Comparison of ENCODE assay signal across 16 cellular contexts in the genomic region with DNA sequence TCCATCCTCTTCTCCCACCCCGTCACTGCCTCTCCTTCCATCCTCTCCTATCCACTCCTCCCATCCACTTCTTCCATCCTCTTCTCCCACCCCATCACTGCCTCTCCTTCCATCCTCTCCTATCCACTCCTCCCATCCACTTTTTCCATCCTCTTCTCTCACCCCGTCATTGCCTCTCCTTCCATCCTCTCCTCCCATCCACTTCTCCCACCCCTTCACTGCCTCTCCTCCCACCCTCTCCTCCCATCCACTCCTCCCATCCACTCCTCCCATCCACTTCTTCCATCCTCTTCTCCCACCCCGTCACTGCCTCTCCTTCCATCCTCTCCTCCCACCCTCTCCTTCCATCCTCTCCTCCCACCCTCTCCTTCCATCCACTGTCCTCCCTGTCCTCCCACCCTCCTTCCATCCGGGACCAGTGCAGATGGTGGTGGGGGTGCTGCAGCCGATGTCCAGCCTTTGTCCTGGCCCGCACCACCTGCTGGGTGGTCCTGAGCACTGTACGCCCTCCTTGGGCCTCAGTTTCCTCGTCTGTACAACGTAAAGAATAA. TPM values are rescaled to one million over a fixed set of nuclear protein-coding genes. Genes with fewer than 3 reads are reported as not detected.
DNase-seq lines count a peak whose midpoint lies in the region; ATAC-seq, FAIRE-seq and TF ChIP-seq lines count a peak whose summit lies in the region.
"Had no signal": no experiment of that assay in that cellular context is flagged by ENCODE, and none has a peak within 500 bp of the region (broad histone marks: within the 10 kb centered on the region; RNA-seq: fewer than 3 reads in every experiment).

No MANE protein-coding gene starts in this region.

- H3K9ac ChIP-seq in K562 (ENCODE audit: insufficient read depth in 1 of 2, low read depth in 2 of 2, low read length in 2 of 2): no peak overlapping the region

- H3K27me3 Mint-ChIP-seq in neural crest cell (ENCODE audit: low read depth): peaks cover 9% of the 10 kb centered on the region

- POLR2A ChIA-PET in HEK293 (lab: Yijun Ruan, JAX) (interaction anchor here (0.7 kb wide), 1 partner anchor 14 kb away, joined by 3 read pairs; no protein-coding TSS in a partner anchor), K562 (lab: Yijun Ruan, JAX) (interaction anchor here (0.9 kb wide), 1 partner anchor 43 kb away, joined by 3 read pairs; no protein-coding TSS in a partner anchor)

- peak; percentile 46; the same call in 1 of the 2 replicates for TF ChIP-seq POLR2A in K562 (conservative IDR thresholded peaks at IDR 0.05)

- H2AFZ ChIP-seq in K562 (ENCODE audit: low read depth, low read length): no peak overlapping the region
- H2AFZ ChIP-seq: GM23338 had no signal

- H4K20me1 ChIP-seq in K562 (replicated peaks; ENCODE audit: control insufficient read depth, insufficient read depth, low read length): no peaks in the 10 kb centered on the region

- H3K27ac ChIP-seq in HEK293 (ENCODE audit: extremely low read depth, low read depth, low read length) (no peak overlapping the region), K562 (ENCODE audit: extremely low read depth, low read depth, low read length) (no peak overlapping the region)

- 73% methylated on average over 5 of the region's 9 CpGs for WGBS in K562 (ENCODE audit: insufficient coverage, low coverage, missing lambda C conversion rate)

- peak overlapping the region; percentile 49 for H3K4me3 Mint-ChIP-seq in neural crest cell
- H3K4me3 Mint-ChIP-seq: CD4-positive, alpha-beta T cell had no signal

- H3K9me3 ChIP-seq in HEK293 (ENCODE audit: control insufficient read depth, insufficient read depth, low read depth, low read length) (no peaks in the 10 kb centered on the region), K562 (replicated peaks; ENCODE audit: control insufficient read depth, insufficient read depth, low read depth, low read length) (no peaks in the 10 kb centered on the region)
- H3K9me3 ChIP-seq: Caco-2 had no signal

- H3K4me3 ChIP-seq in HEK293 (ENCODE audit: low read depth, low read length): no peak overlapping the region
- H3K4me3 ChIP-seq in K562: no peak overlapping the region

- no peak for TF ChIP-seq EP300 in K562 (IDR thresholded peaks at IDR 0.05; ENCODE audit: low read length)

- CTCF ChIA-PET in HEK293 (lab: Yijun Ruan, JAX): no interaction called here
- CTCF ChIA-PET in K562 (lab: Yijun Ruan, JAX; ENCODE audit: low intra/inter-chr PET ratio): no interaction called here

- ATAC-seq in K562 (no peak), GM21528 (IDR thresholded peaks at IDR 0.05; ENCODE audit: low FRiP score, unreplicated experiment) (no peak)

- H3K79me2 ChIP-seq in K562 (ENCODE audit: control insufficient read depth, insufficient read depth, low read length): peaks cover 18% of the 10 kb centered on the region

- no peak for TF ChIP-seq CTCF in HEK293 (tag by site-specific recombination; IDR thresholded peaks at IDR 0.05)
- no peak for TF ChIP-seq CTCF in K562 (IDR thresholded peaks at IDR 0.05 in 2 of 3, conservative IDR thresholded peaks at IDR 0.05 in 1 of 3; ENCODE audit: insufficient read depth in 2 of 3, low read depth in 1 of 3, low read length in 3 of 3)
- TF ChIP-seq CTCF in neural crest cell (conservative IDR thresholded peaks at IDR 0.05): no peak

- no peak overlapping the region for H3K27ac Mint-ChIP-seq in neural crest cell (ENCODE audit: unreplicated experiment)
- H3K27ac Mint-ChIP-seq: CD4-positive, alpha-beta T cell; GM23338 had no signal

- DNase-seq in K562 (ENCODE audit: extremely low read depth in 1 of 4, low spot score in 3 of 4) (no peak), neural crest cell (ENCODE audit: low read depth, low spot score) (no peak), dedifferentiated amniotic fluid mesenchymal stem cell (ENCODE audit: extremely low spot score) (no peak)
- no peak for DNase-seq in stimulated activated CD4-positive, alpha-beta T cell treated with anti-CD3 and anti-CD28 coated beads, Interleukin-12 subunit alpha, Interleukin-12 subunit beta, amount 100 ng/mL, for 4 hours
- DNase-seq: Caco-2; CD4-positive, alpha-beta T cell; GF-D8; KBM-7; MV-4-11; NCI-H1694 treated with DMSO at 0.1 percent for 48 hours; NK-92 treated with Interleukin-12 subunit alpha and Interleukin-12 subunit beta, amount 100 ng/mL, for 24 hours had no signal

- H3K4me1 Mint-ChIP-seq in neural crest cell: peaks cover 21% of the 10 kb centered on the region

- no TSS peak for BruUV-seq in K562 (replicated peaks; lab: Mats Ljungman, UMichigan)

- H3K4me1 ChIP-seq in HEK293 (ENCODE audit: control insufficient read depth, insufficient read depth, low read length) (peaks cover 2% of the 10 kb centered on the region; the same call in 1 of the 2 replicates), K562 (replicated peaks in 1 of 2; ENCODE audit: control insufficient read depth in 2 of 2, insufficient read depth in 2 of 2, low read length in 2 of 2) (peaks cover 24 to 96% of the 10 kb centered on the region in 2 experiments)

- in situ Hi-C loops in K562 (cut with MboI): no loop called here

- peak; percentile 35 for FAIRE-seq in K562 (lab: Jason Lieb, UNC)
- FAIRE-seq: A204.1 had no signal

- no peak overlapping the region for H3K4me2 ChIP-seq in K562 (ENCODE audit: insufficient read depth, low read length)

- no peaks in the 10 kb centered on the region for H3K27me3 ChIP-seq in K562 (ENCODE audit: control insufficient read depth in 2 of 2, insufficient read depth in 2 of 2, low read length in 2 of 2)

- intact Hi-C loops in K562 (cut with micrococcal nuclease): no loop called here

- peaks cover 7% of the 10 kb centered on the region for H3K36me3 Mint-ChIP-seq in neural crest cell (ENCODE audit: low read depth)

- peaks cover 0 to 20% of the 10 kb centered on the region in 2 experiments; a peak in 1 of 3 replicates for H3K36me3 ChIP-seq in HEK293 (ENCODE audit: control insufficient read depth in 2 of 2, insufficient read depth in 1 of 2, low read length in 2 of 2)
- H3K36me3 ChIP-seq in K562 (ENCODE audit: control insufficient read depth, insufficient read depth, low read length): peaks cover 40% of the 10 kb centered on the region; the same call in 1 of the 3 replicates

- H3K9me3 Mint-ChIP-seq in neural crest cell: no peaks in the 10 kb centered on the region
- H3K9me3 Mint-ChIP-seq: CD4-positive, alpha-beta T cell had no signal

- no peaks in the 10 kb centered on the region for H3K9me1 ChIP-seq in K562 (ENCODE audit: control insufficient read depth, insufficient read depth, low read length)

- no peak for TF ChIP-seq RAD21 in K562 (CRISPR knock-in tag; conservative IDR thresholded peaks at IDR 0.05 in 1 of 2, IDR thresholded peaks at IDR 0.05 in 1 of 2)

RNA-seq across cellular contexts. Expression of a gene that starts 1.1 kb away (rescaled TPM):
- 0.83 and 4.1 TPM in 2 replicates for total RNA-seq in K562 (2011; cell fraction: chromatin; rRNA removed; ENCODE audit: low replicate concordance)
- 3.3 and 3.8 TPM in 2 replicates for total RNA-seq in K562 (2011; cell fraction: nucleolus; rRNA removed)
- total RNA-seq in K562 (2011; cell fraction: nucleoplasm; rRNA removed): 1.8 and 2.3 TPM in 2 replicates
- 0.50 and 0.57 TPM in 2 replicates for total RNA-seq in K562 (2014; rRNA removed)
- not detected in 2 replicates for total RNA-seq in K562 (2014; rRNA removed; fragmentation: Illumina TruSeq; extraction: Trizol)
- total RNA-seq in K562 (2015; rRNA removed; fragmentation: Illumina TruSeq; extraction: Trizol): 0.11 and 0.14 TPM in 2 replicates
- 0.85 and 1.1 TPM in 2 replicates for total RNA-seq in K562 (2021)
- 0.18 and 0.22 TPM in 2 replicates for polyA plus RNA-seq in K562 (2011; rRNA removed)
- 0.29 and 2.5 TPM in 2 replicates for polyA plus RNA-seq in K562 (2011; cell fraction: cytosol; rRNA removed)
- polyA plus RNA-seq in K562 (2011; cell fraction: nucleus; rRNA removed): 0.56 and 2.4 TPM in 2 replicates
- 0.61 and 1.5 TPM in 2 replicates for polyA plus RNA-seq in K562 (2012)
- polyA plus RNA-seq in K562 (2014; fragmentation: Illumina TruSeq; extraction: Trizol): 0.14 TPM in 1 of 2 replicates, not detected in the other
- polyA plus RNA-seq in K562 (2014; fragmentation: Nextera tagmentation; extraction: Ambion mirVana): not detected
- 0.30 and 0.54 TPM in 2 replicates for polyA plus RNA-seq in K562 (2014; rRNA removed)
- polyA minus RNA-seq in K562 (2011; rRNA and poly(A)+ RNA removed): 0.12 and 0.14 TPM in 2 replicates
- 0.73 and 1.1 TPM in 2 replicates for polyA minus RNA-seq in K562 (2011; cell fraction: cytosol; rRNA and poly(A)+ RNA removed)
- 0.44 and 0.81 TPM in 2 replicates for polyA minus RNA-seq in K562 (2011; cell fraction: nucleus; rRNA and poly(A)+ RNA removed)
- total RNA-seq in neural crest cell: 8.1 and 8.5 TPM in 2 replicates
- polyA plus RNA-seq: BJ had no signal

RNA-seq across cellular contexts. Expression of a gene that starts 4.2 kb away (rescaled TPM):
- 30.5 and 94.1 TPM in 2 replicates for total RNA-seq in K562 (2011; cell fraction: chromatin; rRNA removed; ENCODE audit: low replicate concordance)
- 171 and 175 TPM in 2 replicates for total RNA-seq in K562 (2011; cell fraction: nucleolus; rRNA removed)
- total RNA-seq in K562 (2011; cell fraction: nucleoplasm; rRNA removed): 71.2 and 82.5 TPM in 2 replicates
- 198 and 279 TPM in 2 replicates for total RNA-seq in K562 (2014; rRNA removed)
- total RNA-seq in K562 (2014; rRNA removed; fragmentation: Illumina TruSeq; extraction: Trizol): 22.9 and 36.2 TPM in 2 replicates
- total RNA-seq in K562 (2015; rRNA removed; fragmentation: Illumina TruSeq; extraction: Trizol): 75.4 and 76.5 TPM in 2 replicates
- 177 and 184 TPM in 2 replicates for total RNA-seq in K562 (2021)
- polyA plus RNA-seq in K562 (2011; rRNA removed): 105 and 115 TPM in 2 replicates
- polyA plus RNA-seq in K562 (2011; cell fraction: cytosol; rRNA removed): 139 and 392 TPM in 2 replicates
- 292 and 379 TPM in 2 replicates for polyA plus RNA-seq in K562 (2011; cell fraction: nucleus; rRNA removed)
- 145 and 152 TPM in 2 replicates for polyA plus RNA-seq in K562 (2012)
- 80.9 and 91.6 TPM in 2 replicates for polyA plus RNA-seq in K562 (2014; fragmentation: Illumina TruSeq; extraction: Trizol)
- 10 to 100 TPM in 1 of 2 experiments, 1 to 10 TPM in 1; 7.3 to 11.6 TPM for polyA plus RNA-seq in K562 (2014; fragmentation: Nextera tagmentation; extraction: Ambion mirVana)
- 262 and 265 TPM in 2 replicates for polyA plus RNA-seq in K562 (2014; rRNA removed)
- polyA minus RNA-seq in K562 (2011; rRNA and poly(A)+ RNA removed): 8.4 and 17.6 TPM in 2 replicates
- polyA minus RNA-seq in K562 (2011; cell fraction: cytosol; rRNA and poly(A)+ RNA removed): 56.4 and 65.7 TPM in 2 replicates
- 80.4 and 108 TPM in 2 replicates for polyA minus RNA-seq in K562 (2011; cell fraction: nucleus; rRNA and poly(A)+ RNA removed)
- total RNA-seq in neural crest cell: 73.4 and 75.3 TPM in 2 replicates

RNA-seq across cellular contexts. Expression of a gene that starts 9.7 kb away (rescaled TPM):
- total RNA-seq in K562 (2011; cell fraction: chromatin; rRNA removed; ENCODE audit: low replicate concordance): 33.6 and 106 TPM in 2 replicates
- total RNA-seq in K562 (2011; cell fraction: nucleolus; rRNA removed): 86.7 and 90.7 TPM in 2 replicates
- total RNA-seq in K562 (2011; cell fraction: nucleoplasm; rRNA removed): 54.1 and 55.3 TPM in 2 replicates
- total RNA-seq in K562 (2014; rRNA removed) (120 and 148 TPM in 2 replicates), K562 (2014; rRNA removed; fragmentation: Illumina TruSeq; extraction: Trizol) (3.4 and 6.3 TPM in 2 replicates), K562 (2015; rRNA removed; fragmentation: Illumina TruSeq; extraction: Trizol) (55.8 and 56.1 TPM in 2 replicates), K562 (2021) (110 and 124 TPM in 2 replicates), neural crest cell (16.2 and 17.6 TPM in 2 replicates)
- polyA plus RNA-seq in K562 (2011; rRNA removed) (35.2 and 47.4 TPM in 2 replicates), K562 (2014; fragmentation: Illumina TruSeq; extraction: Trizol) (12.8 and 40.4 TPM in 2 replicates), K562 (2014; fragmentation: Nextera tagmentation; extraction: Ambion mirVana) (1 to 10 TPM in 1 of 2 experiments, under 1 TPM in 1; 0.80 to 3.5 TPM), K562 (2014; rRNA removed) (111 and 123 TPM in 2 replicates)
- polyA plus RNA-seq in K562 (2011; cell fraction: cytosol; rRNA removed): 70.6 and 207 TPM in 2 replicates
- 72.7 and 125 TPM in 2 replicates for polyA plus RNA-seq in K562 (2011; cell fraction: nucleus; rRNA removed)
- polyA plus RNA-seq in K562 (2012): 63.1 and 76.1 TPM in 2 replicates
- polyA minus RNA-seq in K562 (2011; rRNA and poly(A)+ RNA removed): 5.2 and 5.6 TPM in 2 replicates
- 19.4 and 28.1 TPM in 2 replicates for polyA minus RNA-seq in K562 (2011; cell fraction: cytosol; rRNA and poly(A)+ RNA removed)
- 21.5 and 23.7 TPM in 2 replicates for polyA minus RNA-seq in K562 (2011; cell fraction: nucleus; rRNA and poly(A)+ RNA removed)

RNA-seq across cellular contexts. Expression of a gene that starts 17.3 kb away (rescaled TPM):
- 25.8 and 70.2 TPM in 2 replicates for total RNA-seq in K562 (2011; cell fraction: chromatin; rRNA removed; ENCODE audit: low replicate concordance)
- total RNA-seq in K562 (2011; cell fraction: nucleolus; rRNA removed): 50.4 and 60.9 TPM in 2 replicates
- 29.8 and 30.4 TPM in 2 replicates for total RNA-seq in K562 (2011; cell fraction: nucleoplasm; rRNA removed)
- total RNA-seq in K562 (2014; rRNA removed) (4.9 and 6.5 TPM in 2 replicates), K562 (2014; rRNA removed; fragmentation: Illumina TruSeq; extraction: Trizol) (0.80 and 1.3 TPM in 2 replicates), K562 (2015; rRNA removed; fragmentation: Illumina TruSeq; extraction: Trizol) (3.0 and 3.3 TPM in 2 replicates), K562 (2021) (10.0 and 12.6 TPM in 2 replicates), neural crest cell (95.8 and 97.0 TPM in 2 replicates)
- polyA plus RNA-seq in K562 (2011; rRNA removed) (5.7 and 9.4 TPM in 2 replicates), K562 (2014; fragmentation: Illumina TruSeq; extraction: Trizol) (1.4 and 4.3 TPM in 2 replicates), K562 (2014; fragmentation: Nextera tagmentation; extraction: Ambion mirVana) (under 1 TPM; 0.44 to 0.46 TPM), K562 (2014; rRNA removed) (8.1 and 10.6 TPM in 2 replicates)
- polyA plus RNA-seq in K562 (2011; cell fraction: cytosol; rRNA removed): 3.8 and 9.9 TPM in 2 replicates
- 72.9 and 107 TPM in 2 replicates for polyA plus RNA-seq in K562 (2011; cell fraction: nucleus; rRNA removed)
- 6.3 and 9.5 TPM in 2 replicates for polyA plus RNA-seq in K562 (2012)
- 1.0 and 1.4 TPM in 2 replicates for polyA minus RNA-seq in K562 (2011; rRNA and poly(A)+ RNA removed)
- 2.6 and 4.5 TPM in 2 replicates for polyA minus RNA-seq in K562 (2011; cell fraction: cytosol; rRNA and poly(A)+ RNA removed)
- polyA minus RNA-seq in K562 (2011; cell fraction: nucleus; rRNA and poly(A)+ RNA removed): 20.9 and 23.9 TPM in 2 replicates

RNA-seq across cellular contexts. Expression of a gene that starts 36.0 kb away (rescaled TPM):
- 214 and 929 TPM in 2 replicates for total RNA-seq in K562 (2011; cell fraction: chromatin; rRNA removed; ENCODE audit: low replicate concordance)
- total RNA-seq in K562 (2011; cell fraction: nucleolus; rRNA removed): 1,026 and 1,077 TPM in 2 replicates
- total RNA-seq in K562 (2011; cell fraction: nucleoplasm; rRNA removed): 329 and 385 TPM in 2 replicates
- 116 and 158 TPM in 2 replicates for total RNA-seq in K562 (2014; rRNA removed)
- 18.6 and 26.7 TPM in 2 replicates for total RNA-seq in K562 (2014; rRNA removed; fragmentation: Illumina TruSeq; extraction: Trizol)
- total RNA-seq in K562 (2015; rRNA removed; fragmentation: Illumina TruSeq; extraction: Trizol): 83.6 and 87.9 TPM in 2 replicates
- total RNA-seq in K562 (2021): 267 TPM in 2 replicates
- polyA plus RNA-seq in K562 (2011; rRNA removed): 118 and 173 TPM in 2 replicates
- 121 and 296 TPM in 2 replicates for polyA plus RNA-seq in K562 (2011; cell fraction: cytosol; rRNA removed)
- 1,454 and 2,407 TPM in 2 replicates for polyA plus RNA-seq in K562 (2011; cell fraction: nucleus; rRNA removed)
- polyA plus RNA-seq in K562 (2012): 192 and 214 TPM in 2 replicates
- polyA plus RNA-seq in K562 (2014; fragmentation: Illumina TruSeq; extraction: Trizol): 112 and 139 TPM in 2 replicates
- polyA plus RNA-seq in K562 (2014; fragmentation: Nextera tagmentation; extraction: Ambion mirVana): 1 to 10 TPM; 5.0 to 6.8 TPM
- 373 and 378 TPM in 2 replicates for polyA plus RNA-seq in K562 (2014; rRNA removed)
- 14.4 and 20.6 TPM in 2 replicates for polyA minus RNA-seq in K562 (2011; rRNA and poly(A)+ RNA removed)
- 48.0 and 67.2 TPM in 2 replicates for polyA minus RNA-seq in K562 (2011; cell fraction: cytosol; rRNA and poly(A)+ RNA removed)
- 214 and 219 TPM in 2 replicates for polyA minus RNA-seq in K562 (2011; cell fraction: nucleus; rRNA and poly(A)+ RNA removed)
- total RNA-seq in neural crest cell: 171 and 189 TPM in 2 replicates
